11 cellular contexts compared by ENCODE assay signal in the genomic region with DNA sequence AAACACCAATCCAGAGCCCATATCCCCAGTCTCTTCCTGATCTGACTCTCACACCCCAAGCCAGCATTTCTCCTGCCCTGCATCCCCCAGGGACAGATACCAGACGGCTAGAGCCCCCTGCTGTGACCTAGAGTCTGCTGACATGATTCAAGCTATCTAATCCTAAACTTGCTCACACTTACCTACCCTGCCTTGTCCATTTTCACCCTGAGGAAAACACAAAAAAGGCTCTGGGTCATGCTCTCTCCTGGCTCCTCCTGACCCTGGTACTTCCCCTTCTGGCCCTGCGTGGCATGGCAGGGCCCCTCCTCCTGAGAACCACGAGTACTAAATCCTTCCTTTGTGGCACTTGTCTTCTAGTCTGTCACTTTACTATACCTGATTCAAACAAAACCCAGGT. TPM values are rescaled to one million over a fixed set of nuclear protein-coding genes. Genes with fewer than 3 reads are reported as not detected.
DNase-seq lines count a peak whose midpoint lies in the region; ATAC-seq and TF ChIP-seq lines count a peak whose summit lies in the region.
"Had no signal": no experiment of that assay in that cellular context is flagged by ENCODE, and none has a peak within 500 bp of the region (broad histone marks: within the 10 kb centered on the region; RNA-seq: fewer than 3 reads in every experiment).

No MANE protein-coding gene starts in this region.

- intact Hi-C loops in sigmoid colon (cut with DNase I): loop anchor here (10.0 kb wide), 1 partner anchor 148 kb away; a partner anchor contains a TSS

- POLR2A ChIA-PET in RWPE1 (lab: Yijun Ruan, JAX; ENCODE audit: low non-redundant PET): interaction anchor here (1.8 kb wide), 1 partner anchor 12 kb away, joined by 5 read pairs; a partner anchor contains a TSS

- CTCF ChIA-PET in RWPE1 (lab: Yijun Ruan, JAX): interaction anchor here (1.8 kb wide), 1 partner anchor 21 kb away, joined by 5 read pairs; no protein-coding TSS in a partner anchor

- no peak overlapping the region for H3K4me3 ChIP-seq in BLaER1 treated with 17β-estradiol and CSF1 and Interleukin-3, amounts not matched to agents 10 nM and 100 nM
- H3K4me3 ChIP-seq in fibroblast of the aortic adventitia (ENCODE audit: low read depth, low read length): no peak overlapping the region
- no peak overlapping the region for H3K4me3 ChIP-seq in sigmoid colon
- H3K4me3 ChIP-seq: right atrium auricular region had no signal

- no peak for TF ChIP-seq POLR2A in sigmoid colon (IDR thresholded peaks at IDR 0.05)

- peaks cover 43 to 54% (median 50%) of the 10 kb centered on the region in 10 experiments for H3K4me1 ChIP-seq in BLaER1 treated with 17β-estradiol and CSF1 and Interleukin-3, amounts not matched to agents 10 nM and 100 nM
- peaks cover 0 to 30% (median 25%) of the 10 kb centered on the region in 4 donors for H3K4me1 ChIP-seq in sigmoid colon

- no peaks in the 10 kb centered on the region for H3K9me3 ChIP-seq in BLaER1 treated with 17β-estradiol and CSF1 and Interleukin-3, amounts not matched to agents 10 nM and 100 nM (replicated peaks in 1 of 11)
- H3K9me3 ChIP-seq in sigmoid colon: no peaks in the 10 kb centered on the region
- H3K9me3 ChIP-seq: right atrium auricular region had no signal

- in situ Hi-C loops in KBM-7 (cut with MboI; ENCODE audit: low pct_unique_long_range_greater_than_20kb, low sequenced_read_pairs): no loop called here

- peak overlapping the region in 10 of 11 experiments; percentile 32 to 73 (median 54); a peak in 18 of 22 replicates for H3K27ac ChIP-seq in BLaER1 treated with 17β-estradiol and CSF1 and Interleukin-3, amounts not matched to agents 10 nM and 100 nM
- H3K27ac ChIP-seq in RWPE1 (peak overlapping the region; percentile 100), sigmoid colon (no peak overlapping the region)
- H3K27ac ChIP-seq: right atrium auricular region had no signal

- peak; percentile 63 for DNase-seq in KBM-7
- DNase-seq in RWPE1 (ENCODE audit: low spot score): no peak
- no peak for DNase-seq in fibroblast of the aortic adventitia (ENCODE audit: low read depth)
- no peak for DNase-seq in sigmoid colon
- no peak for DNase-seq in HuH-7 (ENCODE audit: low spot score)
- no peak for DNase-seq in NCI-H2029 treated with DMSO at 0.1 percent for 48 hours (lab: John Stamatoyannopoulos, UW)
- DNase-seq: activated gamma-delta T cell; NK-92 treated with Interleukin-12 subunit alpha and Interleukin-12 subunit beta, amount 100 ng/mL, for 24 hours had no signal

- H4K20me1 ChIP-seq in BLaER1 treated with 17β-estradiol and CSF1 and Interleukin-3, amounts not matched to agents 10 nM and 100 nM: peaks cover 15 to 21% (median 19%) of the 10 kb centered on the region in 11 experiments; a peak in 20 of 22 replicates

- no peak for TF ChIP-seq EP300 in sigmoid colon (IDR thresholded peaks at IDR 0.05)

- TF ChIP-seq CTCF in RWPE1 (conservative IDR thresholded peaks at IDR 0.05; ENCODE audit: low read depth): no peak
- peak; percentile 2 for TF ChIP-seq CTCF in fibroblast of the aortic adventitia (IDR thresholded peaks at IDR 0.05; ENCODE audit: insufficient read depth, low read length)
- TF ChIP-seq CTCF in sigmoid colon (IDR thresholded peaks at IDR 0.05): no peak

- WGBS in sigmoid colon, 2 donors: 10 to 18% methylated on average over 3 of the region's 3 CpGs

- H3K9ac ChIP-seq in BLaER1 treated with 17β-estradiol and CSF1 and Interleukin-3, amounts not matched to agents 10 nM and 100 nM: peak overlapping the region in 9 of 11 experiments; percentile 4 to 64 (median 39); a peak in 11 of 22 replicates

- no peaks in the 10 kb centered on the region for H3K36me3 ChIP-seq in BLaER1 treated with 17β-estradiol and CSF1 and Interleukin-3, amounts not matched to agents 10 nM and 100 nM
- no peaks in the 10 kb centered on the region for H3K36me3 ChIP-seq in sigmoid colon
- H3K36me3 ChIP-seq: right atrium auricular region had no signal

- ATAC-seq in HG02588 (IDR thresholded peaks at IDR 0.05; ENCODE audit: unreplicated experiment): no peak

- no peaks in the 10 kb centered on the region for H3K27me3 ChIP-seq in BLaER1 treated with 17β-estradiol and CSF1 and Interleukin-3, amounts not matched to agents 10 nM and 100 nM
- no peaks in the 10 kb centered on the region for H3K27me3 ChIP-seq in sigmoid colon
- H3K27me3 ChIP-seq: right atrium auricular region had no signal

- peak overlapping the region; percentile 53 to 85 (median 75) for H3K4me2 ChIP-seq in BLaER1 treated with 17β-estradiol and CSF1 and Interleukin-3, amounts not matched to agents 10 nM and 100 nM

RNA-seq across cellular contexts. Expression of a gene that starts 2.8 kb away (rescaled TPM):
- 1.8 and 15.0 TPM in 2 replicates for total RNA-seq in fibroblast of the aortic adventitia (ENCODE audit: low replicate concordance)
- 10 to 100 TPM; 12.5 to 26.3 (median 19.7) TPM for total RNA-seq in sigmoid colon
- 100 to 1,000 TPM in 1 of 3 donors, 10 to 100 TPM in 2; 51.7 to 131 (median 71.4) TPM for polyA plus RNA-seq in sigmoid colon

RNA-seq across cellular contexts. Expression of a gene that starts 12.3 kb away (rescaled TPM):
- 5.1 and 15.5 TPM in 2 replicates for total RNA-seq in fibroblast of the aortic adventitia (ENCODE audit: low replicate concordance)
- 10 to 100 TPM in 2 of 4 donors, 1 to 10 TPM in 2; 7.2 to 13.0 (median 10.0) TPM for total RNA-seq in sigmoid colon
- polyA plus RNA-seq in sigmoid colon: 10 to 100 TPM in 1 of 3 donors, 1 to 10 TPM in 2; 5.4 to 17.8 (median 9.0) TPM

RNA-seq across cellular contexts. Expression of a gene that starts 16.1 kb away (rescaled TPM):
- total RNA-seq in fibroblast of the aortic adventitia (ENCODE audit: low replicate concordance) (31.4 and 41.8 TPM in 2 replicates), sigmoid colon (10 to 100 TPM; 60.4 to 91.4 (median 70.7) TPM)
- 10 to 100 TPM; 19.2 to 54.9 (median 28.2) TPM for polyA plus RNA-seq in sigmoid colon

RNA-seq across cellular contexts. Expression of a gene that starts 23.9 kb away (rescaled TPM):
- total RNA-seq in fibroblast of the aortic adventitia (ENCODE audit: low replicate concordance) (16.1 and 20.2 TPM in 2 replicates), sigmoid colon (10 to 100 TPM; 28.5 to 43.6 (median 29.0) TPM)
- polyA plus RNA-seq in sigmoid colon: 10 to 100 TPM in 2 of 3 donors, 1 to 10 TPM in 1; 6.5 to 29.0 (median 10.2) TPM

RNA-seq across cellular contexts. Expression of a gene that starts 51.0 kb away (rescaled TPM):
- total RNA-seq in fibroblast of the aortic adventitia (ENCODE audit: low replicate concordance): 27.7 and 81.1 TPM in 2 replicates
- total RNA-seq in sigmoid colon: 10 to 100 TPM; 38.5 to 73.1 (median 57.9) TPM
- 100 to 1,000 TPM in 2 of 3 donors, 10 to 100 TPM in 1; 95.2 to 162 (median 132) TPM for polyA plus RNA-seq in sigmoid colon

Comparison
In these comparisons a context has a peak if more than half of its experiments do, and no peak if none do; other contexts are left out.
1. H3K27ac ChIP-seq: peak in BLaER1 treated with 17β-estradiol and CSF1 and Interleukin-3, amounts not matched to agents 10 nM and 100 nM (10 of 11) and RWPE1 (single experiment); none in sigmoid colon (0 of 4).